Comparison of ENCODE assay signal across 8 cellular contexts in genomic region chr2:72148391-72148974, GRCh38. TPM values are rescaled to one million over a fixed set of nuclear protein-coding genes. Genes with fewer than 3 reads are reported as not detected.
DNase-seq lines count a peak whose midpoint lies in the region; ATAC-seq, FAIRE-seq and TF ChIP-seq lines count a peak whose summit lies in the region.

No MANE protein-coding gene starts in this region.

- H3K4me3 ChIP-seq in AG04449 (ENCODE audit: low read depth, low read length) (peak overlapping the region; percentile 54), HFF-Myc (replicated peaks; ENCODE audit: low read depth, low read length) (peak overlapping the region; percentile 37), ascending aorta (peak overlapping the region; percentile 52 to 72), HepG2 (replicated peaks in 1 of 3; ENCODE audit: insufficient read depth in 1 of 3, low read depth in 2 of 3, low read length in 3 of 3) (peak overlapping the region; percentile 30 to 70 (median 53); a peak in 5 of 6 replicates), thyroid gland (replicated peaks in 1 of 3) (peak overlapping the region in 2 of 3 donors; percentile 4 to 56)

- H3K36me3 ChIP-seq in ascending aorta (no peaks in the 10 kb centered on the region), HepG2 (replicated peaks in 1 of 2; ENCODE audit: control insufficient read depth in 1 of 2, insufficient read depth in 2 of 2, low read length in 2 of 2) (no peaks in the 10 kb centered on the region), thyroid gland (no peaks in the 10 kb centered on the region)

- no peaks in the 10 kb centered on the region for H3K27me3 ChIP-seq in ascending aorta
- H3K27me3 ChIP-seq in HepG2 (ENCODE audit: control insufficient read depth in 1 of 2, insufficient read depth in 2 of 2, low read length in 2 of 2), result peaks cover 31 to 94% of the 10 kb centered on the region in 2 experiments
- H3K27me3 ChIP-seq in thyroid gland, result peaks cover 30% of the 10 kb centered on the region

- H3K79me2 ChIP-seq in HepG2 (ENCODE audit: insufficient read depth, low read length), result no peaks in the 10 kb centered on the region

- no TSS peak for BruUV-seq in HepG2 (replicated peaks; lab: Mats Ljungman, UMichigan)

- intact Hi-C loops in ascending aorta (cut with DNase I), result loop anchor here (5.0 to 10.0 kb wide), 6 partner anchors 266 to 1846 kb away; partner anchors contain the start of genes FAM136A and ZNF638
- intact Hi-C loops in HepG2 (cut with micrococcal nuclease; ENCODE audit: unreplicated experiment), result no loop called here
- intact Hi-C loops in thyroid gland (cut with DNase I), result loop anchor here (2.0 kb wide), 1 partner anchor 224 kb away; no protein-coding TSS in a partner anchor

- no peak overlapping the region for H2AFZ ChIP-seq in HepG2 (ENCODE audit: low read length)

- H3K4me2 ChIP-seq in HepG2 (ENCODE audit: low read depth, low read length), result peak overlapping the region; percentile 67

- H3K9me3 ChIP-seq in ascending aorta, result no peaks in the 10 kb centered on the region
- H3K9me3 ChIP-seq in HepG2 (ENCODE audit: low read length), result peaks cover 7% of the 10 kb centered on the region; the same call in 1 of the 2 replicates
- H3K9me3 ChIP-seq in thyroid gland, result no peaks in the 10 kb centered on the region

- TF ChIP-seq EP300 in HepG2 (IDR thresholded peaks at IDR 0.05; ENCODE audit: low read depth in 2 of 2, low read length in 2 of 2) (no peak), HepG2 (CRISPR knock-in tag; IDR thresholded peaks at IDR 0.05; ENCODE audit: borderline replicate concordance) (no peak)

- TF ChIP-seq POLR2A in HepG2 (IDR thresholded peaks at IDR 0.05; ENCODE audit: insufficient read depth in 1 of 2, low read depth in 2 of 2, low read length in 2 of 2) (no peak), thyroid gland (IDR thresholded peaks at IDR 0.05) (no peak)

- peaks cover 11 to 36% of the 10 kb centered on the region in 2 donors for H3K4me1 ChIP-seq in ascending aorta
- H3K4me1 ChIP-seq in HepG2 (ENCODE audit: insufficient read depth, low read length), result peaks cover 37% of the 10 kb centered on the region
- peaks cover 57 to 59% of the 10 kb centered on the region in 2 donors for H3K4me1 ChIP-seq in thyroid gland

- H3K9ac ChIP-seq in HepG2 (ENCODE audit: insufficient read depth, low read depth, low read length), result no peak overlapping the region

- TF ChIP-seq RAD21 in HepG2 (CRISPR knock-in tag; IDR thresholded peaks at IDR 0.05), result no peak

- ATAC-seq in HepG2 (no peak), GM21723 (IDR thresholded peaks at IDR 0.05; ENCODE audit: unreplicated experiment) (no peak)

- POLR2A ChIA-PET in AG04449 (lab: Yijun Ruan, JAX) (no interaction called here), HepG2 (lab: Yijun Ruan, JAX) (no interaction called here)

- FAIRE-seq in HepG2 (lab: Jason Lieb, UNC), result no peak

- H4K20me1 ChIP-seq in HepG2 (ENCODE audit: insufficient read depth, low read length), result peaks cover 14% of the 10 kb centered on the region; the same call in 1 of the 2 replicates

- TF ChIP-seq CTCF in AG04449 (IDR thresholded peaks at IDR 0.05; ENCODE audit: insufficient read depth, low read length, missing control alignments), result no peak
- no peak for TF ChIP-seq CTCF in HFF-Myc (IDR thresholded peaks at IDR 0.05; ENCODE audit: low read depth, low read length, missing control alignments)
- no peak for TF ChIP-seq CTCF in ascending aorta (IDR thresholded peaks at IDR 0.05)
- TF ChIP-seq CTCF in HepG2 (CRISPR knock-in tag; IDR thresholded peaks at IDR 0.05), result no peak
- TF ChIP-seq CTCF in thyroid gland (IDR thresholded peaks at IDR 0.05), result no peak

- H3K27ac ChIP-seq in ascending aorta (no peak overlapping the region), HepG2 (ENCODE audit: extremely low read length, insufficient read depth, low read length) (no peak overlapping the region), thyroid gland (no peak overlapping the region)

- CTCF ChIA-PET in AG04449 (lab: Yijun Ruan, JAX), result interaction anchor here (0.6 to 10.9 kb wide), 14 partner anchors 9 to 600 kb away, joined by 3 to 322 read pairs (median 8); no protein-coding TSS in a partner anchor
- CTCF ChIA-PET in HepG2 (lab: Yijun Ruan, JAX; ENCODE audit: low intra/inter-chr PET ratio, low total read pairs), result interaction anchor here (1.0 to 3.4 kb wide), 2 partner anchors 224 to 616 kb away, joined by 3 to 56 read pairs; no protein-coding TSS in a partner anchor

- in situ Hi-C loops in HepG2 (cut with HindIII; ENCODE audit: extremely low pct_ligation_motif_present, low pct_unique_long_range_greater_than_20kb), result loop anchor here (10.0 kb wide), 1 partner anchor 344 kb away; no protein-coding TSS in a partner anchor

- 3% methylated on average over 62 of the region's 62 CpGs for whole genome bisulfite sequencing in HepG2 (ENCODE audit: low lambda C conversion rate)
- WGBS in thyroid gland, 2 donors, result 1 to 2% methylated on average over 45 to 60 of the region's 62 CpGs

- DNase-seq in AG04449 (ENCODE audit: low read depth, low spot score) (no peak), HFF-Myc (ENCODE audit: extremely low read depth, low read depth) (no peak), ascending aorta (ENCODE audit: low spot score in 2 of 2) (no peak), HepG2 (ENCODE audit: low spot score) (no peak), thyroid gland (no peak), occipital lobe (lab: John Stamatoyannopoulos, UW) (no peak), CD1c-positive myeloid dendritic cell (ENCODE audit: extremely low spot score) (no peak)

TF ChIP-seq in HepG2, 621 proteins besides CTCF, POLR2A, EP300 and RAD21 (continues in another document):
- TF ChIP-seq NFE2L2 (IDR thresholded peaks at IDR 0.05; ENCODE audit: low read length), result no peak
- TF ChIP-seq MBD4 (IDR thresholded peaks at IDR 0.05; ENCODE audit: borderline replicate concordance, low read length), result no peak
- no peak for TF ChIP-seq ZNF205 (CRISPR knock-in tag; IDR thresholded peaks at IDR 0.05)
- TF ChIP-seq BORCS8-MEF2B (CRISPR knock-in tag; IDR thresholded peaks at IDR 0.05), result no peak
- TF ChIP-seq HOXA7 (CRISPR knock-in tag; IDR thresholded peaks at IDR 0.05), result no peak
- no peak for TF ChIP-seq HOXD1 (CRISPR knock-in tag; IDR thresholded peaks at IDR 0.05)
- no peak for TF ChIP-seq BCL3 (CRISPR knock-in tag; IDR thresholded peaks at IDR 0.05)
- no peak for TF ChIP-seq JUNB (CRISPR knock-in tag; IDR thresholded peaks at IDR 0.05; ENCODE audit: borderline replicate concordance)
- no peak for TF ChIP-seq SNAI1 (CRISPR knock-in tag; IDR thresholded peaks at IDR 0.05; ENCODE audit: borderline replicate concordance)
- 0 out of 2 replicates have a peak, but pooled peaks have one; percentile 3 for TF ChIP-seq EZH2 (conservative IDR thresholded peaks at IDR 0.05; ENCODE audit: low read depth, low read length)
- TF ChIP-seq ZNF781 (CRISPR knock-in tag; IDR thresholded peaks at IDR 0.05; ENCODE audit: borderline replicate concordance, not compliant biosample characterization), result no peak

RNA-seq across cellular contexts. Expression of gene CYP26B1, which starts 0.8 kb away (rescaled TPM):
- total RNA-seq in ascending aorta (18.6 TPM), HepG2 (2016; rRNA removed; fragmentation: Illumina TruSeq; extraction: Trizol) (0.06 and 0.07 TPM in 2 replicates), thyroid gland (10 to 100 TPM; 11.8 to 24.2 (median 16.3) TPM), occipital lobe (3.1 TPM)
- total RNA-seq in HepG2 (2016; cell fraction: cytosol; rRNA removed; fragmentation: Illumina TruSeq; extraction: Trizol; ENCODE audit: low read depth), result not detected in 2 replicates
- 0.32 TPM in 1 of 2 replicates, not detected in the other for total RNA-seq in HepG2 (2016; cell fraction: insoluble cytoplasmic fraction; rRNA removed; fragmentation: Illumina TruSeq; extraction: Trizol)
- 0.09 TPM in 1 of 2 replicates, not detected in the other for total RNA-seq in HepG2 (2016; cell fraction: membrane; rRNA removed; fragmentation: Illumina TruSeq; extraction: Trizol)
- 0.12 and 0.13 TPM in 2 replicates for total RNA-seq in HepG2 (2016; cell fraction: nucleus; rRNA removed; fragmentation: Illumina TruSeq; extraction: Trizol)
- 0.04 and 0.05 TPM in 2 replicates for polyA plus RNA-seq in HepG2 (2011; rRNA removed)
- polyA plus RNA-seq in HepG2 (2011; cell fraction: cytosol; rRNA removed), result 0.03 and 0.09 TPM in 2 replicates
- polyA plus RNA-seq in HepG2 (2011; cell fraction: nucleus; rRNA removed), result 0.50 and 0.79 TPM in 2 replicates
- not detected in 2 replicates for polyA plus RNA-seq in HepG2 (2012)
- not detected in 2 replicates for polyA plus RNA-seq in HepG2 (2016; cell fraction: cytosol; fragmentation: Illumina TruSeq; extraction: Trizol; ENCODE audit: low read depth)
- 0.05 and 0.11 TPM in 2 replicates for polyA plus RNA-seq in HepG2 (2016; cell fraction: insoluble cytoplasmic fraction; fragmentation: Illumina TruSeq; extraction: Trizol; ENCODE audit: low read depth)
- polyA plus RNA-seq in HepG2 (2016; cell fraction: membrane; fragmentation: Illumina TruSeq; extraction: Trizol; ENCODE audit: low read depth), result 0.07 TPM in 1 of 2 replicates, not detected in the other
- 0.26 and 0.88 TPM in 2 replicates for polyA plus RNA-seq in HepG2 (2016; cell fraction: nucleus; fragmentation: Illumina TruSeq; extraction: Trizol; ENCODE audit: insufficient read depth, low read depth)
- 0.34 and 5.5 TPM in 2 replicates for polyA minus RNA-seq in HepG2 (2011; rRNA and poly(A)+ RNA removed; ENCODE audit: low replicate concordance)
- 0.18 TPM in 1 of 2 replicates, not detected in the other for polyA minus RNA-seq in HepG2 (2011; cell fraction: cytosol; rRNA and poly(A)+ RNA removed)
- polyA minus RNA-seq in HepG2 (2011; cell fraction: nucleus; rRNA and poly(A)+ RNA removed), result 0.25 and 0.26 TPM in 2 replicates
